ENCODE assay signal across 1 cellular context in genomic region chr10:96043157-96043894, GRCh38.
TF ChIP-seq lines count a peak whose summit lies in the region.

A gene with protein sequence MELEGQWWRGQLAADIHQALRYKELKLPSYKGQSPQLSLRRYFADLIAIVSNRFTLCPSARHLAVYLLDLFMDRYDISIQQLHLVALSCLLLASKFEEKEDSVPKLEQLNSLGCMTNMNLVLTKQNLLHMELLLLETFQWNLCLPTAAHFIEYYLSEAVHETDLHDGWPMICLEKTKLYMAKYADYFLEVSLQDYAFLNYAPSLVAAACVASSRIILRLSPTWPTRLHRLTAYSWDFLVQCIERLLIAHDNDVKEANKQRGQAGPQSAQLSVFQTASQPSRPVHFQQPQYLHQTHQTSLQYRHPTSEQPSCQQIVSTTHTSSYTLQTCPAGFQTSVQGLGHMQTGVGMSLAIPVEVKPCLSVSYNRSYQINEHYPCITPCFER (plus strand): TSS chr10:96043583. CDS start chr10:96044394, 811 bp downstream.

TF ChIP-seq in HepG2, 621 proteins besides CTCF, POLR2A, EP300 and RAD21 (continued from another document and continues in another):
- TF ChIP-seq, protein P1, sequence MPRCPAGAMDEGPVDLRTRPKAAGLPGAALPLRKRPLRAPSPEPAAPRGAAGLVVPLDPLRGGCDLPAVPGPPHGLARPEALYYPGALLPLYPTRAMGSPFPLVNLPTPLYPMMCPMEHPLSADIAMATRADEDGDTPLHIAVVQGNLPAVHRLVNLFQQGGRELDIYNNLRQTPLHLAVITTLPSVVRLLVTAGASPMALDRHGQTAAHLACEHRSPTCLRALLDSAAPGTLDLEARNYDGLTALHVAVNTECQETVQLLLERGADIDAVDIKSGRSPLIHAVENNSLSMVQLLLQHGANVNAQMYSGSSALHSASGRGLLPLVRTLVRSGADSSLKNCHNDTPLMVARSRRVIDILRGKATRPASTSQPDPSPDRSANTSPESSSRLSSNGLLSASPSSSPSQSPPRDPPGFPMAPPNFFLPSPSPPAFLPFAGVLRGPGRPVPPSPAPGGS (CRISPR knock-in tag; IDR thresholded peaks at IDR 0.05) = peak; percentile 92
- TF ChIP-seq, protein P2, sequence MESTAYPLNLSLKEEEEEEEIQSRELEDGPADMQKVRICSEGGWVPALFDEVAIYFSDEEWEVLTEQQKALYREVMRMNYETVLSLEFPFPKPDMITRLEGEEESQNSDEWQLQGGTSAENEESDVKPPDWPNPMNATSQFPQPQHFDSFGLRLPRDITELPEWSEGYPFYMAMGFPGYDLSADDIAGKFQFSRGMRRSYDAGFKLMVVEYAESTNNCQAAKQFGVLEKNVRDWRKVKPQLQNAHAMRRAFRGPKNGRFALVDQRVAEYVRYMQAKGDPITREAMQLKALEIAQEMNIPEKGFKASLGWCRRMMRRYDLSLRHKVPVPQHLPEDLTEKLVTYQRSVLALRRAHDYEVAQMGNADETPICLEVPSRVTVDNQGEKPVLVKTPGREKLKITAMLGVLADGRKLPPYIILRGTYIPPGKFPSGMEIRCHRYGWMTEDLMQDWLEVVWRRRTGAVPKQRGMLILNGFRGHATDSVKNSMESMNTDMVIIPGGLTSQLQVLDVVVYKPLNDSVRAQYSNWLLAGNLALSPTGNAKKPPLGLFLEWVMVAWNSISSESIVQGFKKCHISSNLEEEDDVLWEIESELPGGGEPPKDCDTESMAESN (CRISPR knock-in tag; conservative IDR thresholded peaks at IDR 0.05) = peak; percentile 79; the same call in 1 of the 2 replicates
- TF ChIP-seq TCF7 (IDR thresholded peaks at IDR 0.05; ENCODE audit: low read depth) = no peak
- TF ChIP-seq KLF13 (CRISPR knock-in tag; IDR thresholded peaks at IDR 0.05) = no peak; the same call in 1 of the 2 replicates
- no peak for TF ChIP-seq RBM22 (optimal IDR thresholded peaks at IDR 0.05; ENCODE audit: low read length)
- no peak for TF ChIP-seq MATR3 (CRISPR knock-in tag; IDR thresholded peaks at IDR 0.05)
- no peak for TF ChIP-seq BRCA1 (CRISPR knock-in tag; IDR thresholded peaks at IDR 0.05)
- TF ChIP-seq TCF12 (IDR thresholded peaks at IDR 0.05) = no peak
- TF ChIP-seq TCF12 (CRISPR knock-in tag; IDR thresholded peaks at IDR 0.05) = no peak
- peak; percentile 83; the same call in 1 of the 2 replicates for TF ChIP-seq ZSCAN21 (CRISPR knock-in tag; IDR thresholded peaks at IDR 0.05; ENCODE audit: borderline replicate concordance)
- TF ChIP-seq MTA1 (CRISPR knock-in tag; IDR thresholded peaks at IDR 0.05; ENCODE audit: borderline replicate concordance) = peak; percentile 33; the same call in 1 of the 2 replicates
- peak; percentile 92; the same call in 1 of the 2 replicates for TF ChIP-seq ZSCAN31 (CRISPR knock-in tag; IDR thresholded peaks at IDR 0.05; ENCODE audit: low read depth)
- TF ChIP-seq GABPA (IDR thresholded peaks at IDR 0.05; ENCODE audit: low read depth, low read length) = no peak
- TF ChIP-seq GABPA (CRISPR knock-in tag; IDR thresholded peaks at IDR 0.05; ENCODE audit: low read depth) = no peak
- peak; percentile 53 for TF ChIP-seq ZEB1 (IDR thresholded peaks at IDR 0.05; ENCODE audit: insufficient replicate concordance, low read depth)
- TF ChIP-seq ZMAT3 (CRISPR knock-in tag; conservative IDR thresholded peaks at IDR 0.05) = peak; percentile 93
- TF ChIP-seq, protein P3, sequence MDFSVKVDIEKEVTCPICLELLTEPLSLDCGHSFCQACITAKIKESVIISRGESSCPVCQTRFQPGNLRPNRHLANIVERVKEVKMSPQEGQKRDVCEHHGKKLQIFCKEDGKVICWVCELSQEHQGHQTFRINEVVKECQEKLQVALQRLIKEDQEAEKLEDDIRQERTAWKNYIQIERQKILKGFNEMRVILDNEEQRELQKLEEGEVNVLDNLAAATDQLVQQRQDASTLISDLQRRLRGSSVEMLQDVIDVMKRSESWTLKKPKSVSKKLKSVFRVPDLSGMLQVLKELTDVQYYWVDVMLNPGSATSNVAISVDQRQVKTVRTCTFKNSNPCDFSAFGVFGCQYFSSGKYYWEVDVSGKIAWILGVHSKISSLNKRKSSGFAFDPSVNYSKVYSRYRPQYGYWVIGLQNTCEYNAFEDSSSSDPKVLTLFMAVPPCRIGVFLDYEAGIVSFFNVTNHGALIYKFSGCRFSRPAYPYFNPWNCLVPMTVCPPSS (IDR thresholded peaks at IDR 0.05) = no peak
- no peak for TF ChIP-seq ZBTB40 (IDR thresholded peaks at IDR 0.05)
- peak; percentile 75; the same call in 1 of the 2 replicates for TF ChIP-seq ZBTB40 (CRISPR knock-in tag; IDR thresholded peaks at IDR 0.05)
- TF ChIP-seq ZSCAN25 (CRISPR knock-in tag; IDR thresholded peaks at IDR 0.05) = peak; percentile 72; the same call in 1 of the 2 replicates
- TF ChIP-seq, protein P4, sequence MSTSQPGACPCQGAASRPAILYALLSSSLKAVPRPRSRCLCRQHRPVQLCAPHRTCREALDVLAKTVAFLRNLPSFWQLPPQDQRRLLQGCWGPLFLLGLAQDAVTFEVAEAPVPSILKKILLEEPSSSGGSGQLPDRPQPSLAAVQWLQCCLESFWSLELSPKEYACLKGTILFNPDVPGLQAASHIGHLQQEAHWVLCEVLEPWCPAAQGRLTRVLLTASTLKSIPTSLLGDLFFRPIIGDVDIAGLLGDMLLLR (CRISPR knock-in tag; IDR thresholded peaks at IDR 0.05) = peak; percentile 73; the same call in 1 of the 2 replicates
- 0 out of 2 replicates have a peak, but pooled peaks have one; percentile 3 for TF ChIP-seq ZSCAN12 (CRISPR knock-in tag; IDR thresholded peaks at IDR 0.05)
- no peak for TF ChIP-seq NFIB (CRISPR knock-in tag; IDR thresholded peaks at IDR 0.05; ENCODE audit: borderline replicate concordance)
- TF ChIP-seq ZNF20 (CRISPR knock-in tag; IDR thresholded peaks at IDR 0.05) = no peak
- TF ChIP-seq ATRX (CRISPR knock-in tag; IDR thresholded peaks at IDR 0.05; ENCODE audit: borderline replicate concordance) = no peak
- no peak for TF ChIP-seq ZNF407 (CRISPR knock-in tag; IDR thresholded peaks at IDR 0.05; ENCODE audit: not compliant biosample characterization)
